8 cellular contexts compared by ENCODE assay signal in genomic region chr18:48955528-48956261, GRCh38. TPM values are rescaled to one million over a fixed set of nuclear protein-coding genes. Genes with fewer than 3 reads are reported as not detected.
DNase-seq lines count a peak whose midpoint lies in the region; ATAC-seq lines count a peak whose summit lies in the region.

No MANE protein-coding gene starts in this region.

- H3K4me1 ChIP-seq in ACC112 (ENCODE audit: control insufficient read depth, insufficient read depth, low read length, unreplicated experiment): peaks cover 49% of the 10 kb centered on the region
- peaks cover 32% of the 10 kb centered on the region for H3K4me1 ChIP-seq in muscle layer of colon (ENCODE audit: insufficient read depth, low read length)

- H3K79me2 ChIP-seq in ACC112 (ENCODE audit: control insufficient read depth, insufficient read depth, low read length, unreplicated experiment): peaks cover 11% of the 10 kb centered on the region

- no peaks in the 10 kb centered on the region for H3K9me3 ChIP-seq in muscle layer of colon (ENCODE audit: low read length)

- peak overlapping the region; percentile 88 for H3K27ac ChIP-seq in ACC112 (ENCODE audit: low read depth, low read length)
- H3K27ac ChIP-seq in muscle layer of colon (ENCODE audit: low read depth, low read length): peak overlapping the region; percentile 64

- H3K4me1 Mint-ChIP-seq in activated naive CD8-positive, alpha-beta T cell treated with anti-CD3 and anti-CD28 coated beads for 36 hours: peaks cover 10% of the 10 kb centered on the region

- no peaks in the 10 kb centered on the region for H3K27me3 ChIP-seq in ACC112 (ENCODE audit: insufficient read depth, low read length)
- H3K27me3 ChIP-seq in muscle layer of colon (ENCODE audit: control insufficient read depth in 1 of 2, insufficient read depth in 2 of 2, low read length in 2 of 2): no peaks in the 10 kb centered on the region

- H3K27me3 Mint-ChIP-seq in activated naive CD8-positive, alpha-beta T cell treated with anti-CD3 and anti-CD28 coated beads for 36 hours: no peaks in the 10 kb centered on the region

- H3K36me3 ChIP-seq in ACC112 (ENCODE audit: insufficient read depth, low read length) (no peaks in the 10 kb centered on the region), muscle layer of colon (ENCODE audit: insufficient read depth, low read length) (no peaks in the 10 kb centered on the region)

- H3K27ac Mint-ChIP-seq in activated naive CD8-positive, alpha-beta T cell treated with anti-CD3 and anti-CD28 coated beads for 36 hours: no peak overlapping the region

- no peak overlapping the region for H3K4me3 Mint-ChIP-seq in activated naive CD8-positive, alpha-beta T cell treated with anti-CD3 and anti-CD28 coated beads for 36 hours

- peak; percentile 85 for DNase-seq in LHCN-M2 (ENCODE audit: low read depth)
- DNase-seq in dedifferentiated amniotic fluid mesenchymal stem cell (ENCODE audit: extremely low spot score): peak; percentile 56
- no peak for DNase-seq in NAMALWA (ENCODE audit: low spot score)
- DNase-seq in activated naive CD8-positive, alpha-beta T cell treated with anti-CD3 and anti-CD28 coated beads for 36 hours: no peak
- no peak for DNase-seq in NCI-H2107 treated with DMSO at 0.1 percent for 48 hours (lab: John Stamatoyannopoulos, UW; ENCODE audit: unreplicated experiment)

- no peaks in the 10 kb centered on the region for H3K36me3 Mint-ChIP-seq in activated naive CD8-positive, alpha-beta T cell treated with anti-CD3 and anti-CD28 coated beads for 36 hours

- H2AFZ ChIP-seq in ACC112 (ENCODE audit: low read length, unreplicated experiment): peak overlapping the region; percentile 96

- no peak overlapping the region for H3K9ac ChIP-seq in muscle layer of colon (ENCODE audit: low read length)

- no peaks in the 10 kb centered on the region for H3K9me3 Mint-ChIP-seq in activated naive CD8-positive, alpha-beta T cell treated with anti-CD3 and anti-CD28 coated beads for 36 hours

- H3K4me3 ChIP-seq in ACC112 (ENCODE audit: low read depth, low read length) (0 out of 2 replicates have a peak overlapping the region, but pooled peaks have one; percentile 6), muscle layer of colon (ENCODE audit: low read depth in 1 of 2, low read length in 2 of 2) (no peak overlapping the region)

- ATAC-seq in HG02981 (IDR thresholded peaks at IDR 0.05; ENCODE audit: unreplicated experiment): no peak

RNA-seq across cellular contexts. Expression of gene SMAD7, which starts 4.9 kb away (rescaled TPM):
- total RNA-seq in LHCN-M2 (2014; rRNA removed): 7.6 and 13.9 TPM in 2 replicates
- 10.4 TPM for polyA plus RNA-seq in LHCN-M2 (2012)
- total RNA-seq in activated naive CD8-positive, alpha-beta T cell treated with anti-CD3 and anti-CD28 coated beads for 36 hours: 1 to 10 TPM; 9.0 to 9.4 TPM

Comparison
In these comparisons a context has a peak if more than half of its experiments do, and no peak if none do; other contexts are left out.
1. DNase-seq: peak in LHCN-M2 (single experiment) and dedifferentiated amniotic fluid mesenchymal stem cell (single experiment); none in NAMALWA (single experiment), activated naive CD8-positive, alpha-beta T cell treated with anti-CD3 and anti-CD28 coated beads for 36 hours (single experiment) and NCI-H2107 treated with DMSO at 0.1 percent for 48 hours (single experiment).